ENCODE assay signal across 8 cellular contexts in the genomic region with DNA sequence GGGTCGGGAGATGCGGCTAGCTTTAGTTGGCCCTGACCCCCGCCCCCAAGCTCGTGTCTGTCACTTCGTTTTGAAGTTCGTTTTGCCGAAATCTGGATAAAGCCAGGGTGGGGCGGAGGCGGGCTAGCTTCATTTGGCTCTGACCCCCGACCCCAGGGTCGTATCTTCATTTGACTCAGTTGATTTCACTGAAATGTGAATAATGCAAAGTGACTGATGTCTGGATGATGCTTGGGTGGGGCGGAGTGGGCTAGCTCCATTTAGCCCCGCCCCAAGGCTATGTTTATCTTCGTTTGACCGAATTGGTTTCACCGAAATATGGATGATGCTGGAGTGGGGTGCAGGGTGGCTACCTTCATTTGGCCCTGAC. TPM values are rescaled to one million over a fixed set of nuclear protein-coding genes. Genes with fewer than 3 reads are reported as not detected.
DNase-seq lines count a peak whose midpoint lies in the region; ATAC-seq and TF ChIP-seq lines count a peak whose summit lies in the region.

No MANE protein-coding gene starts in this region.

- in situ Hi-C loops in SK-MEL-5 (cut with HindIII; ENCODE audit: low pct_unique_long_range_greater_than_20kb, low sequenced_read_pairs) = no loop called here

- H3K4me1 ChIP-seq in body of pancreas = peaks cover 32% of the 10 kb centered on the region

- CTCF ChIA-PET in GM10248 (lab: Yijun Ruan, JAX) = interaction anchor here (1.0 to 4.0 kb wide), 6 partner anchors 9 to 153 kb away, joined by 3 to 38 read pairs (median 4); no protein-coding TSS in a partner anchor

- peak; percentile 26 for ATAC-seq in HG02759 (IDR thresholded peaks at IDR 0.05; ENCODE audit: unreplicated experiment)
- ATAC-seq in body of pancreas = no peak
- no peak for ATAC-seq in GM18868 (IDR thresholded peaks at IDR 0.05; ENCODE audit: unreplicated experiment)

- intact Hi-C loops in body of pancreas (cut with DNase I) = no loop called here

- H3K27me3 ChIP-seq in body of pancreas = no peaks in the 10 kb centered on the region

- H3K9me3 ChIP-seq in body of pancreas = no peaks in the 10 kb centered on the region

- POLR2A ChIA-PET in GM10248 (lab: Yijun Ruan, JAX) = no interaction called here

- H3K4me3 ChIP-seq in body of pancreas = peak overlapping the region; percentile 78 to 99

- H3K27ac ChIP-seq in body of pancreas = peak overlapping the region; percentile 93 to 99 (median 98)

- WGBS in body of pancreas, 2 donors = 0 to 1% methylated on average over 14 to 16 of the region's 16 CpGs

- no peak for TF ChIP-seq POLR2A in body of pancreas (IDR thresholded peaks at IDR 0.05)

- TF ChIP-seq CTCF in GM10248 (IDR thresholded peaks at IDR 0.05; ENCODE audit: control extremely low read depth, extremely low read depth, low read depth, missing control alignments) = no peak
- TF ChIP-seq CTCF in body of pancreas (IDR thresholded peaks at IDR 0.05) = no peak

- peaks cover 4 to 11% of the 10 kb centered on the region in 2 donors for H3K36me3 ChIP-seq in body of pancreas (replicated peaks in 1 of 2; ENCODE audit: insufficient read depth in 1 of 2, low read depth in 2 of 2)

- peak; percentile 28 for DNase-seq in GM10248 (ENCODE audit: extremely low spot score)
- peak; percentile 30 for DNase-seq in SK-MEL-5 (ENCODE audit: low read depth, low spot score)
- DNase-seq in body of pancreas = peak in 2 of 4 donors; percentile 14 to 29
- peak; percentile 7 for DNase-seq in kidney tubule cell (ENCODE audit: low spot score)
- peak; percentile 24 to 39 for DNase-seq in stimulated activated CD4-positive, alpha-beta T cell treated with anti-CD3 and anti-CD28 coated beads, Interleukin-4, amount 100 ng/mL, for 48 hours (ENCODE audit: low read depth in 2 of 2)
- DNase-seq in cortex of kidney (lab: John Stamatoyannopoulos, UW) = no peak

RNA-seq across cellular contexts. Expression of a gene that starts 0.7 kb away (rescaled TPM):
- 56.1 and 77.4 TPM in 2 replicates for total RNA-seq in SK-MEL-5 (2014; rRNA removed; shearing (Covaris generic))
- 55.1 and 63.4 TPM in 2 replicates for polyA plus RNA-seq in SK-MEL-5 (2015; cell fraction: cytosol; rRNA removed)
- 74.7 and 103 TPM in 2 replicates for polyA plus RNA-seq in SK-MEL-5 (2015; cell fraction: nucleus; rRNA removed)
- 10 to 100 TPM; 20.1 to 32.4 TPM for total RNA-seq in body of pancreas
